In the genomic region with DNA sequence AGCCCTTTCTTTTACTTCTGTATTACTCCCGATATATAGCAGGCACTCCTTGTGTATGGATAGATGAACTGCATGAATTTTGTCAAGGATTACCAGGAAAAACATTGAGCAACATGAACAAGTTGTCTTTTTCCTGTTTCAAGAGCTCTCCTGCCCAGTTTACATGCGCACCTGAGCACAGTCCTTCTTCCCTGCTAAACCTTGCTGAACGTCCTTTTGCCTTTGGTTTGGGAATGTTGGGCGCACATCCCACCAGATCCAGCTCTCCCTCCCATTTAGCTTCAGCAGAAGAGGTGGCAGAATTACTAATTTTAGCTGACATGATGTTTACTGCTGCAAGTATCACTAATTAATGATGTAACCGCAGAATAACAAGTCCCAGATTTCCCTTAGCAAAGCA, we compare ENCODE assay signal across 35 cellular contexts.
"Had no signal": no experiment of that assay in that cellular context is flagged by ENCODE, and none has a peak within 500 bp of the region (broad histone marks: within the 10 kb centered on the region; RNA-seq: fewer than 3 reads in every experiment).

No MANE protein-coding gene starts in this region.

- H3K4me3 Mint-ChIP-seq: activated CD4-positive, alpha-beta memory T cell treated with anti-CD3 and anti-CD28 coated beads, Interleukin-2, amount 10 ng/mL, durations not matched to agents 7 days and 5 days; activated naive CD8-positive, alpha-beta T cell treated with anti-CD3 and anti-CD28 coated beads for 36 hours; activated T-cell treated with anti-CD3 and anti-CD28 coated beads, Interleukin-2, amount 50 U/mL, for 72 hours; activated T-helper 17 cell treated with anti-CD3 and anti-CD28 coated beads, Interleukin-2, amount 50 U/mL, for 72 hours; central memory CD8-positive, alpha-beta T cell had no signal

- DNase-seq: activated CD4-positive, alpha-beta memory T cell treated with anti-CD3 and anti-CD28 coated beads, Interleukin-2, amount 10 ng/mL, durations not matched to agents 7 days and 5 days; activated CD4-positive, alpha-beta T cell treated with anti-CD3 and anti-CD28 coated beads for 1 hour; activated CD4-positive, alpha-beta T cell treated with anti-CD3 and anti-CD28 coated beads for 48 hours; activated CD4-positive, CD25-positive, alpha-beta regulatory T cell; activated CD8-positive, alpha-beta memory T cell treated with anti-CD3 and anti-CD28 coated beads for 24 hours; activated effector memory CD4-positive, alpha-beta T cell treated with anti-CD3 and anti-CD28 coated beads, Interleukin-2, amount 50 U/mL, for 16 hours; activated naive CD4-positive, alpha-beta T cell; activated naive CD4-positive, alpha-beta T cell treated with anti-CD3 and anti-CD28 coated beads, Interleukin-2, amount 50 U/mL, for 16 hours; activated naive CD8-positive, alpha-beta T cell treated with anti-CD3 and anti-CD28 coated beads for 36 hours; activated T-cell treated with anti-CD3 and anti-CD28 coated beads, Interleukin-2, amount 50 U/mL, for 1 hour; activated T-cell treated with anti-CD3 and anti-CD28 coated beads, Interleukin-2, amount 50 U/mL, for 72 hours; amniotic stem cell; NCI-H1092 treated with DMSO at 0.1 percent for 48 hours; NCI-H1417; NCI-H146; NCI-H187; NCI-H2029 treated with DMSO at 0.1 percent for 48 hours; NCI-H2107; NCI-H510A; NCI-H748 treated with DMSO at 0.1 percent for 48 hours; NK-92 treated with Interleukin-12 subunit alpha and Interleukin-12 subunit beta, amount 100 ng/mL, for 24 hours; PC-3; Peyer's patch; SIG-M5; T-helper 1 cell; T-helper 2 cell; T-helper 9 cell; WERI-Rb-1 had no signal

- H3K4me1 Mint-ChIP-seq: activated T-helper 17 cell treated with anti-CD3 and anti-CD28 coated beads, Interleukin-2, amount 50 U/mL, for 72 hours; central memory CD8-positive, alpha-beta T cell had no signal

- H3K36me3 Mint-ChIP-seq: activated naive CD8-positive, alpha-beta T cell treated with anti-CD3 and anti-CD28 coated beads for 36 hours had no signal

- H3K9me3 Mint-ChIP-seq: activated CD4-positive, alpha-beta memory T cell treated with anti-CD3 and anti-CD28 coated beads, Interleukin-2, amount 10 ng/mL, durations not matched to agents 7 days and 5 days; activated naive CD8-positive, alpha-beta T cell treated with anti-CD3 and anti-CD28 coated beads for 36 hours; activated T-helper 17 cell treated with anti-CD3 and anti-CD28 coated beads, Interleukin-2, amount 50 U/mL, for 72 hours; central memory CD8-positive, alpha-beta T cell had no signal

- H3K9me3 ChIP-seq: Peyer's patch had no signal

- H3K36me3 ChIP-seq: ascending aorta, cardiac muscle cell, Peyer's patch, WERI-Rb-1 had no signal

- ATAC-seq: activated T-cell treated with anti-CD3 and anti-CD28 coated beads, Interleukin-2, amount 50 U/mL, for 72 hours; activated T-helper 17 cell treated with anti-CD3 and anti-CD28 coated beads, Interleukin-2, amount 50 U/mL, for 72 hours; PC-3; Right ventricle myocardium inferior; SK-N-SH treated with all-trans-retinoic acid at 6 μM for 48 hours had no signal

- H3K27ac Mint-ChIP-seq: activated CD4-positive, alpha-beta memory T cell treated with anti-CD3 and anti-CD28 coated beads, Interleukin-2, amount 10 ng/mL, durations not matched to agents 7 days and 5 days; activated naive CD8-positive, alpha-beta T cell treated with anti-CD3 and anti-CD28 coated beads for 36 hours; activated T-cell treated with anti-CD3 and anti-CD28 coated beads, Interleukin-2, amount 50 U/mL, for 72 hours; activated T-helper 17 cell treated with anti-CD3 and anti-CD28 coated beads, Interleukin-2, amount 50 U/mL, for 72 hours had no signal

- H3K27ac ChIP-seq: ascending aorta, cardiac muscle cell, Peyer's patch, RWPE1, WERI-Rb-1 had no signal

- H3K4me3 ChIP-seq: ascending aorta, cardiac muscle cell, Peyer's patch had no signal
